Comparison of ENCODE assay signal across 20 cellular contexts in the genomic region with DNA sequence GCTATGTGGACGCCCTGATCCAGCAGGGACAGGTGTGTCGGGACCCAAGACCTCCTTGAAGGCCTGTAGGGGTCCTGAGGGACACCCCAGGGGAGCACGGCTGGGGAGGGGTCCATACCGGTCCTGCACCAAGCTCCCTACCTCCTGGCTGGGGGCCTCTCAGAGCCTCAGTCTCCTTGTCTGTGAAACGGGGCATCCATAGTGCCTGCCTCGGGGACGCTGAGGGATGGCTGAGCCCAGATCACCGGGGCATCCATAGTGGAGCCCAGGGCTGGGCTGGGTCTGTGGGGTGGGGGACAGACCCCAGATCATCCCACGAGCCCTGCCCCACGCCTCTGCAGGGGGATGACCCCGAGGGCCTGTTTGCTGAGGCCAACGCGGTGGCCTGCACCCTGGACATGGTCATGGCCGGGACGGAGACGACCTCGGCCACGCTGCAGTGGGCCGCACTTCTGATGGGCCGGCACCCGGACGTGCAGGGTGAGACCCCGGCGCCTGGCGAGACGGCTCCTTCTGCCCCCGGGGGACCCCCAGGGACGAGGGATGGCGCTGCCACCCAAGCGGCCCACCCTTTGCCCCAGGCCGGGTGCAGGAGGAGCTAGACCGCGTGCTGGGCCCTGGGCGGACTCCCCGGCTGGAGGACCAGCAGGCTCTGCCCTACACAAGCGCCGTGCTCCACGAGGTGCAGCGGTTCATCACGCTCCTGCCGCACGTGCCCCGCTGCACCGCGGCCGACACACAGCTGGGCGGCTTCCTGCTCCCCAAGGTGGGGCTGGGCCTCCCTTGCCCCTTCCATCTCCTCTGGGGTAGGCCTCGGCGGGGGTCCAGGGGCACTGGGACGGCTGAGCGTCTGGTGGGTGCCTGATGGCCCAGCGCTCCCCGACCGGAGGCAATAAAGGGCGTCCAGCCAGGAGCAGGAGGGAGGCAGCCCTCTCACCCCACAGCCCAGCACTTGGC. TPM values are rescaled to one million over a fixed set of nuclear protein-coding genes. Genes with fewer than 3 reads are reported as not detected.
"Had no signal": no experiment of that assay in that cellular context is flagged by ENCODE, and none has a peak within 500 bp of the region (broad histone marks: within the 10 kb centered on the region; RNA-seq: fewer than 3 reads in every experiment).

No MANE protein-coding gene starts in this region.

- H3K27ac ChIP-seq: heart right ventricle, left ventricle myocardium inferior, sigmoid colon, stomach, thoracic aorta had no signal

- H3K9me3 ChIP-seq: heart right ventricle, left ventricle myocardium inferior, sigmoid colon, stomach, thoracic aorta had no signal

- DNase-seq: activated CD4-positive, alpha-beta T cell treated with anti-CD3 and anti-CD28 coated beads, Interleukin-2, amount 50 U/mL, for 4 hours; activated CD4-positive, CD25-positive, alpha-beta regulatory T cell treated with anti-CD3 and anti-CD28 coated beads, Interleukin-2, amount 50 U/mL, for 72 hours; activated CD8-positive, alpha-beta memory T cell treated with anti-CD3 and anti-CD28 coated beads, Interleukin-2, amount 10 ng/mL, durations not matched to agents 7 days and 5 days; activated T-cell treated with anti-CD3 and anti-CD28 coated beads, Interleukin-2, amount 50 U/mL, for 24 hours; central memory CD4-positive, alpha-beta T cell; cortex of kidney; effector memory CD4-positive, alpha-beta T cell; heart right ventricle; left ventricle myocardium inferior; mesendoderm; sigmoid colon; stimulated activated CD4-positive, alpha-beta T cell treated with anti-CD3 and anti-CD28 coated beads, Interleukin-4, amount 100 ng/mL, for 1 hour; stimulated activated CD8-positive, alpha-beta memory T cell treated with anti-CD3 and anti-CD28 coated beads, Interleukin-4, amount 100 ng/mL, for 48 hours; stomach had no signal

- H3K36me3 ChIP-seq: heart right ventricle, left ventricle myocardium inferior, sigmoid colon, stomach, thoracic aorta had no signal

- H3K4me1 Mint-ChIP-seq: activated CD8-positive, alpha-beta memory T cell treated with anti-CD3 and anti-CD28 coated beads, Interleukin-2, amount 10 ng/mL, durations not matched to agents 7 days and 5 days had no signal

- H3K27me3 Mint-ChIP-seq: activated CD8-positive, alpha-beta memory T cell treated with anti-CD3 and anti-CD28 coated beads, Interleukin-2, amount 10 ng/mL, durations not matched to agents 7 days and 5 days had no signal

- ATAC-seq: activated CD8-positive, alpha-beta memory T cell treated with anti-CD3 and anti-CD28 coated beads, Interleukin-2, amount 10 ng/mL, durations not matched to agents 7 days and 5 days had no signal

- H3K27ac Mint-ChIP-seq: activated CD8-positive, alpha-beta memory T cell treated with anti-CD3 and anti-CD28 coated beads, Interleukin-2, amount 10 ng/mL, durations not matched to agents 7 days and 5 days; activated T-cell treated with anti-CD3 and anti-CD28 coated beads, Interleukin-2, amount 50 U/mL, for 24 hours; nephron had no signal

- H3K36me3 Mint-ChIP-seq: activated CD8-positive, alpha-beta memory T cell treated with anti-CD3 and anti-CD28 coated beads, Interleukin-2, amount 10 ng/mL, durations not matched to agents 7 days and 5 days had no signal

- H3K4me3 ChIP-seq: heart right ventricle, left ventricle myocardium inferior, sigmoid colon, thoracic aorta had no signal

- H3K9me3 Mint-ChIP-seq: activated T-cell treated with anti-CD3 and anti-CD28 coated beads, Interleukin-2, amount 50 U/mL, for 24 hours; nephron had no signal

- H3K4me3 Mint-ChIP-seq: activated CD8-positive, alpha-beta memory T cell treated with anti-CD3 and anti-CD28 coated beads, Interleukin-2, amount 10 ng/mL, durations not matched to agents 7 days and 5 days; activated T-cell treated with anti-CD3 and anti-CD28 coated beads, Interleukin-2, amount 50 U/mL, for 24 hours; nephron had no signal

RNA-seq across cellular contexts. Expression of gene CYP2W1, which starts 4.1 kb away (rescaled TPM):
- total RNA-seq: activated CD8-positive, alpha-beta memory T cell treated with anti-CD3 and anti-CD28 coated beads, Interleukin-2, amount 10 ng/mL, durations not matched to agents 7 days and 5 days; fibroblast of lung; frontal cortex; heart right ventricle; left ventricle myocardium inferior; osteocyte; pulmonary artery endothelial cell; thoracic aorta had no signal
- polyA plus RNA-seq: fibroblast of lung, heart right ventricle had no signal
